ENCODE assay signal across 14 cellular contexts in the genomic region with DNA sequence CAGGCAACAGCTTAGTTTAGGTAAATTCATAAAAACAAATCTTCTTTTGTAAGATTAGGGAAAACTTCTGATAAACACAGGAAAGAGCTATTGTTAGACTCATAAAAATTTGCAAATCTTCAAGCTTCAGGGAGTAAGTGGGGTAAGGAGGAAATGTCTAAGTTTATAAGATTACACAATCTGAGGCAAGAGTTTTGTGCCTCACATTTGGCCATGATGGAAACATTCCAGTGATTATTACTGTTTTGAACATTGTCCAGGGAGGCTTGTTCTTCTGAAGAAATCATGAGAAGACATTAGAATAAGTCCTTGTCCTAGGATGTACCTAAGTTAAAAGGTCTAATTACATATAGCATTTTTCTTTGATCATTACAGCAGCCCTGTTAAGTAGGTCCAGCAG.
DNase-seq lines count a peak whose midpoint lies in the region; TF ChIP-seq lines count a peak whose summit lies in the region.
"Had no signal": no experiment of that assay in that cellular context is flagged by ENCODE, and none has a peak within 500 bp of the region (broad histone marks: within the 10 kb centered on the region; RNA-seq: fewer than 3 reads in every experiment).

No MANE protein-coding gene starts in this region.

- no peak for TF ChIP-seq POLR2A in uterus (IDR thresholded peaks at IDR 0.05)

- no peak for TF ChIP-seq CTCF in astrocyte of the spinal cord (IDR thresholded peaks at IDR 0.05; ENCODE audit: low read depth, low read length)
- TF ChIP-seq CTCF in left ventricle myocardium inferior (IDR thresholded peaks at IDR 0.05; ENCODE audit: borderline replicate concordance) = no peak
- TF ChIP-seq CTCF in uterus (IDR thresholded peaks at IDR 0.05) = no peak
- no peak for TF ChIP-seq CTCF in osteoblast (IDR thresholded peaks at IDR 0.05; ENCODE audit: extremely low read depth, low read depth, low read length)

- H3K9me3 ChIP-seq in GM23248 (ENCODE audit: low read depth) (no peaks in the 10 kb centered on the region), left ventricle myocardium inferior (replicated peaks) (no peaks in the 10 kb centered on the region), uterus (no peaks in the 10 kb centered on the region), osteoblast (ENCODE audit: low read depth, low read length) (no peaks in the 10 kb centered on the region)
- H3K9me3 ChIP-seq: SJCRH30 had no signal

- H3K4me3 ChIP-seq in GM23248 = no peak overlapping the region
- H3K4me3 ChIP-seq in astrocyte of the spinal cord (ENCODE audit: low read depth, low read length) = no peak overlapping the region
- no peak overlapping the region for H3K4me3 ChIP-seq in left ventricle myocardium inferior
- no peak overlapping the region for H3K4me3 ChIP-seq in uterus
- no peak overlapping the region for H3K4me3 ChIP-seq in osteoblast (ENCODE audit: insufficient read depth, low read length)
- H3K4me3 ChIP-seq: cardiac muscle cell, SJCRH30 had no signal

- H3K27ac ChIP-seq in GM23248 (peak overlapping the region; percentile 44; the same call in 1 of the 2 replicates), left ventricle myocardium inferior (replicated peaks) (peak overlapping the region; percentile 38), uterus (peak overlapping the region; percentile 65 to 72), osteoblast (ENCODE audit: low read depth, low read length) (no peak overlapping the region)
- H3K27ac ChIP-seq: cardiac muscle cell, foreskin keratinocyte, SJCRH30 had no signal

- intact Hi-C loops in left ventricle myocardium inferior (cut with micrococcal nuclease) (no loop called here), uterus (cut with DNase I; ENCODE audit: low total_unique reads) (no loop called here)

- no peak overlapping the region for H3K9ac ChIP-seq in GM23248

- H3K4me1 ChIP-seq in GM23248 (ENCODE audit: insufficient read depth) (no peaks in the 10 kb centered on the region), left ventricle myocardium inferior (peaks cover 24% of the 10 kb centered on the region), uterus (no peaks in the 10 kb centered on the region), osteoblast (ENCODE audit: insufficient read depth, low read length) (no peaks in the 10 kb centered on the region)
- H3K4me1 ChIP-seq: foreskin keratinocyte, SJCRH30 had no signal

- H3K36me3 ChIP-seq in GM23248 (ENCODE audit: low read depth) (no peaks in the 10 kb centered on the region), left ventricle myocardium inferior (no peaks in the 10 kb centered on the region), uterus (no peaks in the 10 kb centered on the region), osteoblast (ENCODE audit: insufficient read depth, low read length) (no peaks in the 10 kb centered on the region)
- H3K36me3 ChIP-seq: cardiac muscle cell, SJCRH30 had no signal

- H3K27me3 ChIP-seq in GM23248 (replicated peaks; ENCODE audit: insufficient read depth) = no peaks in the 10 kb centered on the region
- H3K27me3 ChIP-seq in left ventricle myocardium inferior (ENCODE audit: low read depth) = no peaks in the 10 kb centered on the region
- H3K27me3 ChIP-seq in uterus = no peaks in the 10 kb centered on the region
- H3K27me3 ChIP-seq in osteoblast (ENCODE audit: insufficient read depth, low read length) = peaks cover 8% of the 10 kb centered on the region
- H3K27me3 ChIP-seq: cardiac muscle cell, foreskin keratinocyte, SJCRH30 had no signal

- H3K9me2 ChIP-seq in GM23248 (ENCODE audit: insufficient read depth) = no peaks in the 10 kb centered on the region

- H3K79me2 ChIP-seq in GM23248 (ENCODE audit: insufficient read depth) = no peaks in the 10 kb centered on the region
- H3K79me2 ChIP-seq in osteoblast (ENCODE audit: insufficient read depth, low read length) = no peaks in the 10 kb centered on the region

- H2AFZ ChIP-seq in GM23248 (no peak overlapping the region), osteoblast (ENCODE audit: low read length) (no peak overlapping the region)

- DNase-seq in GM23248 (peak; percentile 67), astrocyte of the spinal cord (ENCODE audit: low read depth, low spot score) (peak; percentile 1), left ventricle myocardium inferior (no peak), uterus (peak; percentile 20 to 53), osteoblast (ENCODE audit: insufficient read length, low spot score, missing footprints) (no peak), glomerular visceral epithelial cell (ENCODE audit: extremely low spot score) (no peak)
- DNase-seq in activated CD4-positive, alpha-beta T cell treated with anti-CD3 and anti-CD28 coated beads for 1 hour = no peak
- DNase-seq: activated B cell treated with CpG ODN at 0.5 μM for 24 hours; activated CD8-positive, alpha-beta T cell treated with anti-CD3 and anti-CD28 coated beads for 36 hours; activated T-cell treated with anti-CD3 and anti-CD28 coated beads, Interleukin-2, amount 50 U/mL, for 24 hours; effector CD4-positive, alpha-beta T cell; foreskin keratinocyte; SJCRH30 had no signal

- in situ Hi-C loops in GM23248 (cut with MboI) (no loop called here), astrocyte of the spinal cord (cut with HindIII; ENCODE audit: low sequenced_read_pairs) (no loop called here)

- no peak overlapping the region for H3K4me2 ChIP-seq in GM23248 (ENCODE audit: unreplicated experiment)
- no peak overlapping the region for H3K4me2 ChIP-seq in osteoblast (ENCODE audit: insufficient read depth, low read length)

- H4K20me1 ChIP-seq in GM23248 (ENCODE audit: insufficient read depth) (no peaks in the 10 kb centered on the region), osteoblast (ENCODE audit: insufficient read depth, low read length) (no peaks in the 10 kb centered on the region)

- peaks cover 4% of the 10 kb centered on the region; the same call in 1 of the 2 replicates for H3F3A ChIP-seq in GM23248 (ENCODE audit: insufficient read depth)

Comparison
In these comparisons a context has a peak if more than half of its experiments do, and no peak if none do; other contexts are left out.
1. DNase-seq: peak in GM23248 (single experiment), astrocyte of the spinal cord (single experiment) and uterus (2 of 2); none in left ventricle myocardium inferior (single experiment), activated CD4-positive, alpha-beta T cell treated with anti-CD3 and anti-CD28 coated beads for 1 hour (single experiment), osteoblast (single experiment) and glomerular visceral epithelial cell (single experiment).